In genomic region chr14:30621954-30622830, GRCh38 we compare ENCODE assay signal across 8 cellular contexts. TPM values are rescaled to one million over a fixed set of nuclear protein-coding genes. Genes with fewer than 3 reads are reported as not detected.
DNase-seq lines count a peak whose midpoint lies in the region; ATAC-seq and TF ChIP-seq lines count a peak whose summit lies in the region.

A gene with protein sequence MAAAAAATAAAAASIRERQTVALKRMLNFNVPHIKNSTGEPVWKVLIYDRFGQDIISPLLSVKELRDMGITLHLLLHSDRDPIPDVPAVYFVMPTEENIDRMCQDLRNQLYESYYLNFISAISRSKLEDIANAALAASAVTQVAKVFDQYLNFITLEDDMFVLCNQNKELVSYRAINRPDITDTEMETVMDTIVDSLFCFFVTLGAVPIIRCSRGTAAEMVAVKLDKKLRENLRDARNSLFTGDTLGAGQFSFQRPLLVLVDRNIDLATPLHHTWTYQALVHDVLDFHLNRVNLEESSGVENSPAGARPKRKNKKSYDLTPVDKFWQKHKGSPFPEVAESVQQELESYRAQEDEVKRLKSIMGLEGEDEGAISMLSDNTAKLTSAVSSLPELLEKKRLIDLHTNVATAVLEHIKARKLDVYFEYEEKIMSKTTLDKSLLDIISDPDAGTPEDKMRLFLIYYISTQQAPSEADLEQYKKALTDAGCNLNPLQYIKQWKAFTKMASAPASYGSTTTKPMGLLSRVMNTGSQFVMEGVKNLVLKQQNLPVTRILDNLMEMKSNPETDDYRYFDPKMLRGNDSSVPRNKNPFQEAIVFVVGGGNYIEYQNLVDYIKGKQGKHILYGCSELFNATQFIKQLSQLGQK (plus strand): TSS chr14:30622319. CDS start chr14:30622339, 20 bp downstream.

- DNase-seq in NCI-H187 (lab: John Stamatoyannopoulos, UW) (peak; percentile 94 to 97), T-helper 2 cell (peak; percentile 83 to 96 (median 88)), anterior cingulate cortex (lab: John Stamatoyannopoulos, UW) (peak; percentile 65 to 95 (median 90)), right atrium auricular region (ENCODE audit: low spot score) (peak; percentile 92), pulmonary artery endothelial cell (ENCODE audit: low read depth, low spot score) (peak; percentile 35), uterus (peak; percentile 90 to 93)

- no peak for TF ChIP-seq CTCF in right atrium auricular region (IDR thresholded peaks at IDR 0.05)
- TF ChIP-seq CTCF in uterus (IDR thresholded peaks at IDR 0.05): no peak

- H3K36me3 ChIP-seq in right atrium auricular region (no peaks in the 10 kb centered on the region), uterus (no peaks in the 10 kb centered on the region)

- intact Hi-C loops in uterus (cut with DNase I; ENCODE audit: low total_unique reads): no loop called here

- peak within 1 kb of the TSS; percentile 86 for H3K27ac ChIP-seq in right atrium auricular region
- H3K27ac ChIP-seq in uterus: peak within 1 kb of the TSS; percentile 83 to 84

- H3K4me1 ChIP-seq in right atrium auricular region (peaks cover 0 to 43% of the 10 kb centered on the region in 2 donors), uterus (no peaks in the 10 kb centered on the region)

- H3K9me3 ChIP-seq in right atrium auricular region (no peaks in the 10 kb centered on the region), uterus (no peaks in the 10 kb centered on the region)

- TF ChIP-seq POLR2A in GM15510 (IDR thresholded peaks at IDR 0.05; ENCODE audit: borderline replicate concordance, extremely low read depth, insufficient read length) (peak; percentile 97), uterus (IDR thresholded peaks at IDR 0.05) (peak; percentile 83 to 97)

- peak; percentile 94 for ATAC-seq in HG02885 (IDR thresholded peaks at IDR 0.05; ENCODE audit: poor library complexity, unreplicated experiment)

- H3K4me3 ChIP-seq in right atrium auricular region (peak within 1 kb of the TSS; percentile 81 to 84), uterus (peak within 1 kb of the TSS; percentile 61 to 81)

- H3K27me3 ChIP-seq in right atrium auricular region (no peaks in the 10 kb centered on the region), uterus (no peaks in the 10 kb centered on the region)

RNA-seq across cellular contexts. Expression of the gene that starts here (rescaled TPM):
- total RNA-seq in right atrium auricular region (10 to 100 TPM; 20.5 to 28.6 TPM), pulmonary artery endothelial cell (63.8 and 66.4 TPM in 2 replicates), uterus (100 to 1,000 TPM in 3 of 4 donors, 10 to 100 TPM in 1; 99.9 to 291 (median 160) TPM)

Comparison
In these comparisons a context has a peak if more than half of its experiments do, and no peak if none do; other contexts are left out.
1. Peak in every context shown above with its lines: DNase-seq, ATAC-seq, H3K4me3 ChIP-seq and H3K27ac ChIP-seq.
2. DNase-seq: peak in every context shown above with its lines; median percentile 96 in NCI-H187; 92 in right atrium auricular region; 92 in uterus; 90 in anterior cingulate cortex; 88 in T-helper 2 cell; 35 in pulmonary artery endothelial cell.